In genomic region chr21:42377211-42377950, GRCh38 we compare ENCODE assay signal across 18 cellular contexts. TPM values are rescaled to one million over a fixed set of nuclear protein-coding genes. Genes with fewer than 3 reads are reported as not detected.
DNase-seq lines count a peak whose midpoint lies in the region; ATAC-seq and TF ChIP-seq lines count a peak whose summit lies in the region.
"Had no signal": no experiment of that assay in that cellular context is flagged by ENCODE, and none has a peak within 500 bp of the region (broad histone marks: within the 10 kb centered on the region; RNA-seq: fewer than 3 reads in every experiment).

No MANE protein-coding gene starts in this region.

- TF ChIP-seq CTCF in VCaP (conservative IDR thresholded peaks at IDR 0.05) (no peak), mucosa of descending colon (IDR thresholded peaks at IDR 0.05) (no peak)

- H3K4me1 Mint-ChIP-seq in T-helper 2 cell treated with Interferon-gamma antibody and Interleukin-4, amounts not matched to agents 5 μg/mL and 100 μg/mL, for 36 hours (ENCODE audit: low read depth): peaks cover 16% of the 10 kb centered on the region
- H3K4me1 Mint-ChIP-seq in stimulated activated naive B cell treated with anti-CD40 and anti-IgM and Interleukin-4, amounts not matched to agents 10 μg/mL and 1 μg/mL and 100 μg/mL, for 72 hours: peaks cover 5 to 12% of the 10 kb centered on the region in 2 donors
- H3K4me1 Mint-ChIP-seq: GM23338 had no signal

- H3K4me1 ChIP-seq in mucosa of descending colon (ENCODE audit: low read depth): peaks cover 4% of the 10 kb centered on the region

- no peaks in the 10 kb centered on the region for H3K9me3 ChIP-seq in mucosa of descending colon

- no peaks in the 10 kb centered on the region for H3K27me3 Mint-ChIP-seq in T-helper 2 cell treated with Interferon-gamma antibody and Interleukin-4, amounts not matched to agents 5 μg/mL and 100 μg/mL, for 36 hours (ENCODE audit: low read depth)
- H3K27me3 Mint-ChIP-seq in stimulated activated naive B cell treated with anti-CD40 and anti-IgM and Interleukin-4, amounts not matched to agents 10 μg/mL and 1 μg/mL and 100 μg/mL, for 72 hours: peaks cover 19 to 33% of the 10 kb centered on the region in 2 donors

- peak overlapping the region; percentile 1 for H3K27ac Mint-ChIP-seq in T-helper 2 cell treated with Interferon-gamma antibody and Interleukin-4, amounts not matched to agents 5 μg/mL and 100 μg/mL, for 36 hours
- peak overlapping the region; percentile 28 for H3K27ac Mint-ChIP-seq in stimulated activated naive B cell treated with anti-CD40 and anti-IgM and Interleukin-4, amounts not matched to agents 10 μg/mL and 1 μg/mL and 100 μg/mL, for 72 hours
- H3K27ac Mint-ChIP-seq: GM23338 had no signal

- intact Hi-C loops in mucosa of descending colon (cut with DNase I, micrococcal nuclease): no loop called here

- peaks cover 10% of the 10 kb centered on the region for H3K36me3 Mint-ChIP-seq in T-helper 2 cell treated with Interferon-gamma antibody and Interleukin-4, amounts not matched to agents 5 μg/mL and 100 μg/mL, for 36 hours (ENCODE audit: low read depth)
- H3K36me3 Mint-ChIP-seq in stimulated activated naive B cell treated with anti-CD40 and anti-IgM and Interleukin-4, amounts not matched to agents 10 μg/mL and 1 μg/mL and 100 μg/mL, for 72 hours: peaks cover 9 to 10% of the 10 kb centered on the region in 2 donors

- peaks cover 12% of the 10 kb centered on the region for H3K9me3 Mint-ChIP-seq in T-helper 2 cell treated with Interferon-gamma antibody and Interleukin-4, amounts not matched to agents 5 μg/mL and 100 μg/mL, for 36 hours
- H3K9me3 Mint-ChIP-seq in stimulated activated naive B cell treated with anti-CD40 and anti-IgM and Interleukin-4, amounts not matched to agents 10 μg/mL and 1 μg/mL and 100 μg/mL, for 72 hours: peaks cover 9 to 10% of the 10 kb centered on the region in 2 donors

- no peak overlapping the region for H3K4me3 Mint-ChIP-seq in T-helper 2 cell treated with Interferon-gamma antibody and Interleukin-4, amounts not matched to agents 5 μg/mL and 100 μg/mL, for 36 hours
- no peak overlapping the region for H3K4me3 Mint-ChIP-seq in stimulated activated naive B cell treated with anti-CD40 and anti-IgM and Interleukin-4, amounts not matched to agents 10 μg/mL and 1 μg/mL and 100 μg/mL, for 72 hours
- H3K4me3 Mint-ChIP-seq: CD8-positive, alpha-beta memory T cell; GM23338 had no signal

- DNase-seq in T-helper 2 cell treated with Interferon-gamma antibody and Interleukin-4, amounts not matched to agents 5 μg/mL and 100 μg/mL, for 36 hours (ENCODE audit: low spot score): no peak
- DNase-seq in T-helper 2 cell (no peak), mucosa of descending colon (peak in 2 of 3 donors; percentile 21 to 24)
- DNase-seq in stimulated activated naive B cell treated with anti-CD40 and anti-IgM and Interleukin-4, amounts not matched to agents 10 μg/mL and 1 μg/mL and 100 μg/mL, for 72 hours: no peak
- no peak for DNase-seq in activated naive CD4-positive, alpha-beta T cell treated with anti-CD3 and anti-CD28 coated beads, Interleukin-2, amount 50 U/mL, for 16 hours
- DNase-seq: 8988T, DMS79, KG1, NCI-H1436, NCI-H2081 treated with DMSO at 0.1 percent for 48 hours, NCI-H510A treated with DMSO at 0.1 percent for 48 hours, SHP77 had no signal

- no peak for ATAC-seq in mucosa of descending colon
- ATAC-seq in stimulated activated naive B cell treated with anti-CD40 and anti-IgM and Interleukin-4, amounts not matched to agents 10 μg/mL and 1 μg/mL and 100 μg/mL, for 72 hours (replicated peaks): no peak
- no peak for ATAC-seq in GM19452 (IDR thresholded peaks at IDR 0.05; ENCODE audit: unreplicated experiment)
- no peak for ATAC-seq in HG03039 (IDR thresholded peaks at IDR 0.05; ENCODE audit: unreplicated experiment)

- no peaks in the 10 kb centered on the region for H3K36me3 ChIP-seq in mucosa of descending colon (ENCODE audit: low read depth)

- peak overlapping the region; percentile 66; the same call in 1 of the 2 replicates for H3K27ac ChIP-seq in VCaP
- H3K27ac ChIP-seq: BLaER1 had no signal

- H3K4me3 ChIP-seq in mucosa of descending colon: no peak overlapping the region
- H3K4me3 ChIP-seq: BLaER1, GM23338 had no signal

RNA-seq across cellular contexts. Expression of gene TFF1, which starts 11.0 kb away (rescaled TPM):
- 100 to 1,000 TPM in 1 of 3 donors, 10 to 100 TPM in 1, 1 to 10 TPM in 1; 6.0 to 206 (median 60.1) TPM for total RNA-seq in mucosa of descending colon
- total RNA-seq: CD8-positive, alpha-beta memory T cell; GM23338 had no signal

RNA-seq across cellular contexts. Expression of gene TMPRSS3, which starts 18.5 kb away (rescaled TPM):
- total RNA-seq in mucosa of descending colon: under 1 TPM; 0.35 to 0.72 (median 0.69) TPM

RNA-seq across cellular contexts. Expression of gene UBASH3A, which starts 26.3 kb away (rescaled TPM):
- 1 to 10 TPM in 2 of 3 donors, under 1 TPM in 1; 0.60 to 2.5 (median 1.8) TPM for total RNA-seq in mucosa of descending colon
- total RNA-seq: GM23338 had no signal

RNA-seq across cellular contexts. Expression of gene TFF2, which starts 26.6 kb away (rescaled TPM):
- total RNA-seq in mucosa of descending colon: 1 to 10 TPM in 2 of 3 donors, not detected in 1; 1.1 to 1.7 TPM
- total RNA-seq: CD8-positive, alpha-beta memory T cell; GM23338 had no signal

Comparison
In these comparisons a context has a peak if more than half of its experiments do, and no peak if none do; other contexts are left out.
1. DNase-seq: peak in mucosa of descending colon (2 of 3); none in T-helper 2 cell treated with Interferon-gamma antibody and Interleukin-4, amounts not matched to agents 5 μg/mL and 100 μg/mL, for 36 hours (single experiment), T-helper 2 cell (0 of 5), stimulated activated naive B cell treated with anti-CD40 and anti-IgM and Interleukin-4, amounts not matched to agents 10 μg/mL and 1 μg/mL and 100 μg/mL, for 72 hours (single experiment) and activated naive CD4-positive, alpha-beta T cell treated with anti-CD3 and anti-CD28 coated beads, Interleukin-2, amount 50 U/mL, for 16 hours (single experiment).